20 cellular contexts compared by ENCODE assay signal in genomic region chr6:50713977-50714486, GRCh38. TPM values are rescaled to one million over a fixed set of nuclear protein-coding genes. Genes with fewer than 3 reads are reported as not detected.
DNase-seq lines count a peak whose midpoint lies in the region; ATAC-seq and TF ChIP-seq lines count a peak whose summit lies in the region.
"Had no signal": no experiment of that assay in that cellular context is flagged by ENCODE, and none has a peak within 500 bp of the region (broad histone marks: within the 10 kb centered on the region; RNA-seq: fewer than 3 reads in every experiment).

No MANE protein-coding gene starts in this region.

- peaks cover 8% of the 10 kb centered on the region for H3K36me3 Mint-ChIP-seq in stimulated activated naive CD8-positive, alpha-beta T cell treated with anti-CD3 and anti-CD28 coated beads, Interleukin-15, Interleukin-2, amounts not matched to agents 100 ng/mL and 50 ng/mL, for 24 hours (ENCODE audit: low read depth)
- peaks cover 2% of the 10 kb centered on the region for H3K36me3 Mint-ChIP-seq in glutamatergic neuron (ENCODE audit: unreplicated experiment)
- H3K36me3 Mint-ChIP-seq in type B pancreatic cell, result peaks cover 5% of the 10 kb centered on the region

- no peaks in the 10 kb centered on the region for H3K4me1 Mint-ChIP-seq in stimulated activated naive CD8-positive, alpha-beta T cell treated with anti-CD3 and anti-CD28 coated beads, Interleukin-15, Interleukin-2, amounts not matched to agents 100 ng/mL and 50 ng/mL, for 24 hours (ENCODE audit: low read depth)
- H3K4me1 Mint-ChIP-seq in glutamatergic neuron (ENCODE audit: low read depth, unreplicated experiment) (peaks cover 10% of the 10 kb centered on the region), type B pancreatic cell (ENCODE audit: unreplicated experiment) (no peaks in the 10 kb centered on the region)
- H3K4me1 Mint-ChIP-seq: CD14-positive monocyte had no signal

- peaks cover 7 to 78% (median 40%) of the 10 kb centered on the region in 3 donors for H3K27me3 ChIP-seq in sigmoid colon

- peak overlapping the region; percentile 55 for H3K27ac Mint-ChIP-seq in stimulated activated naive CD8-positive, alpha-beta T cell treated with anti-CD3 and anti-CD28 coated beads, Interleukin-15, Interleukin-2, amounts not matched to agents 100 ng/mL and 50 ng/mL, for 24 hours
- H3K27ac Mint-ChIP-seq in glutamatergic neuron (ENCODE audit: unreplicated experiment), result no peak overlapping the region
- no peak overlapping the region for H3K27ac Mint-ChIP-seq in type B pancreatic cell

- no peak for TF ChIP-seq POLR2A in sigmoid colon (IDR thresholded peaks at IDR 0.05)

- H3K27ac ChIP-seq in sigmoid colon, result no peak overlapping the region
- H3K27ac ChIP-seq: 22Rv1, GM23248, PC-9, RWPE1 had no signal

- H3K9me3 Mint-ChIP-seq in stimulated activated naive CD8-positive, alpha-beta T cell treated with anti-CD3 and anti-CD28 coated beads, Interleukin-15, Interleukin-2, amounts not matched to agents 100 ng/mL and 50 ng/mL, for 24 hours, result peaks cover 7% of the 10 kb centered on the region
- peaks cover 14% of the 10 kb centered on the region for H3K9me3 Mint-ChIP-seq in glutamatergic neuron (ENCODE audit: unreplicated experiment)
- no peaks in the 10 kb centered on the region for H3K9me3 Mint-ChIP-seq in type B pancreatic cell

- H3K36me3 ChIP-seq in sigmoid colon, result no peaks in the 10 kb centered on the region

- no peak overlapping the region for H3K4me3 ChIP-seq in sigmoid colon
- H3K4me3 ChIP-seq: GM12878, GM23248, PC-9 had no signal

- DNase-seq in DMS53 (lab: John Stamatoyannopoulos, UW) (peak; percentile 42), DMS53 treated with DMSO at 0.1 percent for 48 hours (lab: John Stamatoyannopoulos, UW; ENCODE audit: unreplicated experiment) (no peak), glutamatergic neuron (no peak), type B pancreatic cell (ENCODE audit: extremely low spot score, unreplicated experiment) (no peak), sigmoid colon (no peak), Right ventricle myocardium superior (no peak)
- no peak for DNase-seq in stimulated activated naive CD8-positive, alpha-beta T cell treated with anti-CD3 and anti-CD28 coated beads, Interleukin-15, Interleukin-2, amounts not matched to agents 100 U/mL and 50 U/mL, for 24 hours
- DNase-seq: AML-193, GF-D8, GM23248, NCI-H1105, NCI-H2227 treated with DMSO at 0.1 percent for 48 hours, NCI-H510A treated with DMSO at 0.1 percent for 48 hours, NCI-H774, PC-9 had no signal

- no peak overlapping the region for H3K4me3 Mint-ChIP-seq in stimulated activated naive CD8-positive, alpha-beta T cell treated with anti-CD3 and anti-CD28 coated beads, Interleukin-15, Interleukin-2, amounts not matched to agents 100 ng/mL and 50 ng/mL, for 24 hours
- peak overlapping the region; percentile 22 for H3K4me3 Mint-ChIP-seq in glutamatergic neuron (ENCODE audit: unreplicated experiment)
- H3K4me3 Mint-ChIP-seq in type B pancreatic cell, result peak overlapping the region; percentile 64

- TF ChIP-seq CTCF in glutamatergic neuron (IDR thresholded peaks at IDR 0.05; ENCODE audit: partially characterized antibody, unreplicated experiment) (no peak), type B pancreatic cell (conservative IDR thresholded peaks at IDR 0.05) (no peak), sigmoid colon (IDR thresholded peaks at IDR 0.05) (no peak)

- no peak for TF ChIP-seq EP300 in sigmoid colon (IDR thresholded peaks at IDR 0.05)

- H3K4me1 ChIP-seq in sigmoid colon, result no peaks in the 10 kb centered on the region

- ATAC-seq in stimulated activated naive CD8-positive, alpha-beta T cell treated with anti-CD3 and anti-CD28 coated beads, Interleukin-15, Interleukin-2, amounts not matched to agents 100 U/mL and 50 U/mL, for 24 hours, result no peak
- no peak for ATAC-seq in Right ventricle myocardium superior (ENCODE audit: poor library complexity)
- ATAC-seq: GM12878 had no signal

- 9 to 23% methylated on average over 27 of the region's 27 CpGs for WGBS in sigmoid colon, 2 donors

- no peaks in the 10 kb centered on the region for H3K9me3 ChIP-seq in sigmoid colon

- H3K27me3 Mint-ChIP-seq in stimulated activated naive CD8-positive, alpha-beta T cell treated with anti-CD3 and anti-CD28 coated beads, Interleukin-15, Interleukin-2, amounts not matched to agents 100 ng/mL and 50 ng/mL, for 24 hours, result peaks cover 83% of the 10 kb centered on the region
- peaks cover 56% of the 10 kb centered on the region for H3K27me3 Mint-ChIP-seq in glutamatergic neuron (ENCODE audit: unreplicated experiment)
- peaks cover 100% of the 10 kb centered on the region for H3K27me3 Mint-ChIP-seq in type B pancreatic cell

- intact Hi-C loops in sigmoid colon (cut with DNase I) (no loop called here), Right ventricle myocardium superior (cut with DNase I) (no loop called here)

RNA-seq across cellular contexts. Expression of gene TFAP2D, which starts 0.7 kb away (rescaled TPM):
- not detected for total RNA-seq in glutamatergic neuron (ENCODE audit: unreplicated experiment)
- total RNA-seq in type B pancreatic cell (ENCODE audit: low replicate concordance), result not detected in 2 replicates
- total RNA-seq in sigmoid colon, result not detected
- polyA plus RNA-seq in sigmoid colon, result not detected
- total RNA-seq in Right ventricle myocardium superior, result not detected
- total RNA-seq: GM12878, GM23248, PC-9 had no signal
- polyA plus RNA-seq: CD14-positive monocyte, GM12878, GM23248 had no signal
